ENCODE assay signal across 8 cellular contexts in genomic region chrX:154369453-154370299, GRCh38. TPM values are rescaled to one million over a fixed set of nuclear protein-coding genes. Genes with fewer than 3 reads are reported as not detected.
DNase-seq lines count a peak whose midpoint lies in the region; ATAC-seq, FAIRE-seq and TF ChIP-seq lines count a peak whose summit lies in the region.

No MANE protein-coding gene starts in this region.

- DNase-seq in AG09319 (ENCODE audit: extremely low read depth, low read depth), result peak; percentile 94
- peak; percentile 78 for DNase-seq in H54 (ENCODE audit: insufficient read length, low spot score)
- DNase-seq in OCI-LY7 (ENCODE audit: low spot score), result peak; percentile 15
- DNase-seq in activated effector memory CD4-positive, alpha-beta T cell treated with Interleukin-2 at 50 U/mL for 16 hours, result peak; percentile 71
- DNase-seq in fibroblast of pulmonary artery (ENCODE audit: low read depth), result peak; percentile 96

- TF ChIP-seq POLR2A in H54 (IDR thresholded peaks at IDR 0.05; ENCODE audit: low read depth, low read length), result peak; percentile 36; the same call in 1 of the 2 replicates

- H3K36me3 ChIP-seq in OCI-LY7 (ENCODE audit: insufficient read depth, low read length) (peaks cover 10% of the 10 kb centered on the region; the same call in 1 of the 2 replicates), neural cell (ENCODE audit: insufficient read depth, low read length) (no peaks in the 10 kb centered on the region), subcutaneous abdominal adipose tissue (ENCODE audit: control insufficient read depth in 5 of 5, insufficient read depth in 5 of 5, low read length in 5 of 5) (peaks cover 0 to 35% (median 33%) of the 10 kb centered on the region in 5 donors)

- H3K9me2 ChIP-seq in OCI-LY7 (ENCODE audit: insufficient read depth, low read length) (no peaks in the 10 kb centered on the region), neural cell (ENCODE audit: insufficient read depth, low read length) (no peaks in the 10 kb centered on the region)

- H4K20me1 ChIP-seq in OCI-LY7 (ENCODE audit: insufficient read depth, low read length) (0 out of 2 replicates have a peak, but pooled peaks cover 3% of the 10 kb centered on the region), neural cell (ENCODE audit: insufficient read depth) (no peaks in the 10 kb centered on the region)

- no peaks in the 10 kb centered on the region for H3K27me3 ChIP-seq in neural cell (ENCODE audit: insufficient read depth, low read depth, low read length)
- H3K27me3 ChIP-seq in subcutaneous abdominal adipose tissue (ENCODE audit: control insufficient read depth in 5 of 5, insufficient read depth in 4 of 5, low read length in 5 of 5), result peaks cover 0 to 12% (median 5%) of the 10 kb centered on the region in 5 donors

- H2AFZ ChIP-seq in OCI-LY7 (ENCODE audit: low read length), result no peak overlapping the region
- no peak overlapping the region for H2AFZ ChIP-seq in neural cell (ENCODE audit: low read depth, low read length)

- intact Hi-C loops in OCI-LY7 (cut with micrococcal nuclease; ENCODE audit: unreplicated experiment), result loop anchor here (10.0 kb wide), 1 partner anchor 445 kb away; the partner anchor contains the start of gene ARHGAP4

- no peaks in the 10 kb centered on the region for H3F3A ChIP-seq in neural cell (ENCODE audit: insufficient read depth, low read length, poor library complexity, severe bottlenecking)

- H3K4me2 ChIP-seq in OCI-LY7 (ENCODE audit: low read length), result peak overlapping the region; percentile 98
- H3K4me2 ChIP-seq in neural cell (ENCODE audit: low read length), result peak overlapping the region; percentile 70

- H3K27ac ChIP-seq in OCI-LY7 (ENCODE audit: low read depth, low read length, poor library complexity, severe bottlenecking) (peak overlapping the region; percentile 29), neural cell (ENCODE audit: low read length) (peak overlapping the region; percentile 85), subcutaneous abdominal adipose tissue (ENCODE audit: low read depth, low read length) (peak overlapping the region; percentile 93)

- no peak for TF ChIP-seq EP300 in neural cell (conservative IDR thresholded peaks at IDR 0.05; ENCODE audit: poor library complexity, severe bottlenecking)

- POLR2A ChIA-PET in OCI-LY7 (lab: Charles Lee), result interaction anchor here (0.6 kb wide), 1 partner anchor 43 kb away, joined by 4 read pairs; no protein-coding TSS in a partner anchor

- BruUV-seq in OCI-LY7 (replicated peaks; lab: Mats Ljungman, UMichigan), result no TSS peak

- ATAC-seq in HG02870 (IDR thresholded peaks at IDR 0.05; ENCODE audit: unreplicated experiment), result no peak

- TF ChIP-seq CTCF in AG09319 (IDR thresholded peaks at IDR 0.05; ENCODE audit: low read depth, low read length) (no peak), OCI-LY7 (conservative IDR thresholded peaks at IDR 0.05; ENCODE audit: low read length) (no peak), fibroblast of pulmonary artery (IDR thresholded peaks at IDR 0.05; ENCODE audit: low read length, missing control alignments) (no peak), neural cell (IDR thresholded peaks at IDR 0.05; ENCODE audit: poor library complexity, severe bottlenecking) (no peak)

- CTCF ChIA-PET in OCI-LY7 (lab: Charles Lee; ENCODE audit: unreplicated experiment), result no interaction called here

- H3K4me3 ChIP-seq in OCI-LY7 (ENCODE audit: low read depth, low read length, poor library complexity, severe bottlenecking) (peak overlapping the region; percentile 74), fibroblast of pulmonary artery (replicated peaks; ENCODE audit: low read depth, low read length) (peak overlapping the region; percentile 79), neural cell (ENCODE audit: low read length) (peak overlapping the region; percentile 84), subcutaneous abdominal adipose tissue (ENCODE audit: low read depth in 1 of 5, low read length in 5 of 5) (peak overlapping the region; percentile 73 to 90 (median 83))

- no peaks in the 10 kb centered on the region for H3K9me3 ChIP-seq in OCI-LY7 (ENCODE audit: low read length)
- no peaks in the 10 kb centered on the region for H3K9me3 ChIP-seq in neural cell (ENCODE audit: low read length)
- no peaks in the 10 kb centered on the region for H3K9me3 ChIP-seq in subcutaneous abdominal adipose tissue (ENCODE audit: control insufficient read depth in 5 of 5, low read length in 5 of 5)

- FAIRE-seq in H54 (lab: Jason Lieb, UNC), result no peak

- H3K79me2 ChIP-seq in OCI-LY7 (ENCODE audit: insufficient read depth, low read depth, low read length) (peaks cover 16% of the 10 kb centered on the region; the same call in 1 of the 2 replicates), neural cell (replicated peaks; ENCODE audit: insufficient read depth, low read length) (peaks cover 26% of the 10 kb centered on the region)

- H3K4me1 ChIP-seq in OCI-LY7 (ENCODE audit: insufficient read depth, low read length, poor library complexity, severe bottlenecking), result peaks cover 30% of the 10 kb centered on the region
- peaks cover 0 to 66% (median 52%) of the 10 kb centered on the region in 5 donors for H3K4me1 ChIP-seq in subcutaneous abdominal adipose tissue (ENCODE audit: control insufficient read depth in 5 of 5, insufficient read depth in 5 of 5, low read length in 5 of 5)

- H3K9ac ChIP-seq in neural cell (ENCODE audit: low read length) (peak overlapping the region; percentile 89), subcutaneous abdominal adipose tissue (ENCODE audit: low read length in 5 of 5) (peak overlapping the region; percentile 48 to 79 (median 77))

- no peak for TF ChIP-seq RAD21 in neural cell (conservative IDR thresholded peaks at IDR 0.05)

TF ChIP-seq in neural cell, 6 proteins besides CTCF, POLR2A, EP300 and RAD21:
- TF ChIP-seq, protein P1, sequence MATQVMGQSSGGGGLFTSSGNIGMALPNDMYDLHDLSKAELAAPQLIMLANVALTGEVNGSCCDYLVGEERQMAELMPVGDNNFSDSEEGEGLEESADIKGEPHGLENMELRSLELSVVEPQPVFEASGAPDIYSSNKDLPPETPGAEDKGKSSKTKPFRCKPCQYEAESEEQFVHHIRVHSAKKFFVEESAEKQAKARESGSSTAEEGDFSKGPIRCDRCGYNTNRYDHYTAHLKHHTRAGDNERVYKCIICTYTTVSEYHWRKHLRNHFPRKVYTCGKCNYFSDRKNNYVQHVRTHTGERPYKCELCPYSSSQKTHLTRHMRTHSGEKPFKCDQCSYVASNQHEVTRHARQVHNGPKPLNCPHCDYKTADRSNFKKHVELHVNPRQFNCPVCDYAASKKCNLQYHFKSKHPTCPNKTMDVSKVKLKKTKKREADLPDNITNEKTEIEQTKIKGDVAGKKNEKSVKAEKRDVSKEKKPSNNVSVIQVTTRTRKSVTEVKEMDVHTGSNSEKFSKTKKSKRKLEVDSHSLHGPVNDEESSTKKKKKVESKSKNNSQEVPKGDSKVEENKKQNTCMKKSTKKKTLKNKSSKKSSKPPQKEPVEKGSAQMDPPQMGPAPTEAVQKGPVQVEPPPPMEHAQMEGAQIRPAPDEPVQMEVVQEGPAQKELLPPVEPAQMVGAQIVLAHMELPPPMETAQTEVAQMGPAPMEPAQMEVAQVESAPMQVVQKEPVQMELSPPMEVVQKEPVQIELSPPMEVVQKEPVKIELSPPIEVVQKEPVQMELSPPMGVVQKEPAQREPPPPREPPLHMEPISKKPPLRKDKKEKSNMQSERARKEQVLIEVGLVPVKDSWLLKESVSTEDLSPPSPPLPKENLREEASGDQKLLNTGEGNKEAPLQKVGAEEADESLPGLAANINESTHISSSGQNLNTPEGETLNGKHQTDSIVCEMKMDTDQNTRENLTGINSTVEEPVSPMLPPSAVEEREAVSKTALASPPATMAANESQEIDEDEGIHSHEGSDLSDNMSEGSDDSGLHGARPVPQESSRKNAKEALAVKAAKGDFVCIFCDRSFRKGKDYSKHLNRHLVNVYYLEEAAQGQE (IDR thresholded peaks at IDR 0.05; ENCODE audit: borderline replicate concordance), result peak; percentile 26
- TF ChIP-seq TAF1 (IDR thresholded peaks at IDR 0.05; ENCODE audit: low read depth) (peak; percentile 25), POLR2AphosphoS5 (IDR thresholded peaks at IDR 0.05) (peak; percentile 38), MXI1 (conservative IDR thresholded peaks at IDR 0.05; ENCODE audit: poor library complexity, severe bottlenecking) (no peak)

RNA-seq across cellular contexts. Expression of gene FLNA, which starts 4.8 kb away (rescaled TPM):
- 78.8 and 91.2 TPM in 2 replicates for total RNA-seq in OCI-LY7 (2014; rRNA removed; shearing (Covaris generic))
- 96.9 and 97.7 TPM in 2 replicates for total RNA-seq in OCI-LY7 (2022)
- polyA plus RNA-seq in neural cell, result 84.9 and 118 TPM in 2 replicates
- 69.6 and 76.4 TPM in 2 replicates for polyA minus RNA-seq in neural cell

RNA-seq across cellular contexts. Expression of gene EMD, which starts 9.4 kb away (rescaled TPM):
- 25.3 and 35.4 TPM in 2 replicates for total RNA-seq in OCI-LY7 (2014; rRNA removed; shearing (Covaris generic))
- 64.1 and 64.6 TPM in 2 replicates for total RNA-seq in OCI-LY7 (2022)
- polyA plus RNA-seq in neural cell, result 67.9 and 86.3 TPM in 2 replicates
- polyA minus RNA-seq in neural cell, result 28.0 and 34.3 TPM in 2 replicates

RNA-seq across cellular contexts. Expression of gene RPL10, which starts 28.5 kb away (rescaled TPM):
- 4,261 and 4,291 TPM in 2 replicates for total RNA-seq in OCI-LY7 (2014; rRNA removed; shearing (Covaris generic))
- total RNA-seq in OCI-LY7 (2022), result 2,447 and 2,466 TPM in 2 replicates
- 3,689 and 3,975 TPM in 2 replicates for polyA plus RNA-seq in neural cell
- polyA minus RNA-seq in neural cell, result 1,156 and 1,432 TPM in 2 replicates

RNA-seq across cellular contexts. Expression of gene DNASE1L1, which starts 39.4 kb away (rescaled TPM):
- total RNA-seq in OCI-LY7 (2014; rRNA removed; shearing (Covaris generic)), result 13.4 and 23.1 TPM in 2 replicates
- total RNA-seq in OCI-LY7 (2022), result 21.5 and 30.1 TPM in 2 replicates
- 8.3 and 9.2 TPM in 2 replicates for polyA plus RNA-seq in neural cell
- 6.8 and 7.5 TPM in 2 replicates for polyA minus RNA-seq in neural cell

RNA-seq across cellular contexts. Expression of gene TAFAZZIN, which starts 41.7 kb away (rescaled TPM):
- 74.2 and 94.5 TPM in 2 replicates for total RNA-seq in OCI-LY7 (2014; rRNA removed; shearing (Covaris generic))
- total RNA-seq in OCI-LY7 (2022), result 85.3 and 104 TPM in 2 replicates
- 51.2 and 60.5 TPM in 2 replicates for polyA plus RNA-seq in neural cell
- 17.5 and 18.6 TPM in 2 replicates for polyA minus RNA-seq in neural cell

Comparison
In these comparisons a context has a peak if more than half of its experiments do, and no peak if none do; other contexts are left out.
1. DNase-seq: peak in every context shown above with its lines; median percentile 96 in fibroblast of pulmonary artery; 94 in AG09319; 78 in H54; 71 in activated effector memory CD4-positive, alpha-beta T cell treated with Interleukin-2 at 50 U/mL for 16 hours; 15 in OCI-LY7.
2. H3K27ac ChIP-seq: peak in every context shown above with its lines; median percentile 93 in subcutaneous abdominal adipose tissue; 85 in neural cell; 29 in OCI-LY7.